1 cellular context compared by ENCODE assay signal in genomic region chr9:34185778-34186551, GRCh38.
A peak's percentile ranks its signal among the peaks of the same experiment; 100 is the strongest.
TF ChIP-seq lines count a peak whose summit lies in the region.

No MANE protein-coding gene starts in this region.

TF ChIP-seq in HCT116, 20 proteins besides CTCF, POLR2A, EP300 and RAD21 (continued from another document):
- no peak for TF ChIP-seq ZBTB33 (IDR thresholded peaks at IDR 0.05; ENCODE audit: extremely low read depth, insufficient replicate concordance, low read length)
- no peak for TF ChIP-seq ZFX (IDR thresholded peaks at IDR 0.05)
- TF ChIP-seq SP1 (IDR thresholded peaks at IDR 0.05; ENCODE audit: low read depth): peak; percentile 82
- no peak for TF ChIP-seq ATF3 (IDR thresholded peaks at IDR 0.05)
- peak; percentile 84 for TF ChIP-seq FOSL1 (IDR thresholded peaks at IDR 0.05; ENCODE audit: low read depth)
- peak; percentile 86 for TF ChIP-seq JUND (IDR thresholded peaks at IDR 0.05)
- TF ChIP-seq ZNF274 (IDR thresholded peaks at IDR 0.05; ENCODE audit: low read depth, low read length): no peak
- TF ChIP-seq CBX3 (IDR thresholded peaks at IDR 0.05; ENCODE audit: low read depth): peak; percentile 71
- peak; percentile 51; the same call in 1 of the 2 replicates for TF ChIP-seq POLR2AphosphoS5 (IDR thresholded peaks at IDR 0.05; ENCODE audit: low read depth, low read length)
- TF ChIP-seq CEBPB (IDR thresholded peaks at IDR 0.05; ENCODE audit: low read depth): peak; percentile 96
- peak; percentile 53; the same call in 1 of the 2 replicates for TF ChIP-seq SRF (IDR thresholded peaks at IDR 0.05; ENCODE audit: low read depth)
- TF ChIP-seq EGR1 (IDR thresholded peaks at IDR 0.05; ENCODE audit: low read depth): no peak; the same call in 1 of the 2 replicates
